Comparison of ENCODE assay signal across 19 cellular contexts in the genomic region with DNA sequence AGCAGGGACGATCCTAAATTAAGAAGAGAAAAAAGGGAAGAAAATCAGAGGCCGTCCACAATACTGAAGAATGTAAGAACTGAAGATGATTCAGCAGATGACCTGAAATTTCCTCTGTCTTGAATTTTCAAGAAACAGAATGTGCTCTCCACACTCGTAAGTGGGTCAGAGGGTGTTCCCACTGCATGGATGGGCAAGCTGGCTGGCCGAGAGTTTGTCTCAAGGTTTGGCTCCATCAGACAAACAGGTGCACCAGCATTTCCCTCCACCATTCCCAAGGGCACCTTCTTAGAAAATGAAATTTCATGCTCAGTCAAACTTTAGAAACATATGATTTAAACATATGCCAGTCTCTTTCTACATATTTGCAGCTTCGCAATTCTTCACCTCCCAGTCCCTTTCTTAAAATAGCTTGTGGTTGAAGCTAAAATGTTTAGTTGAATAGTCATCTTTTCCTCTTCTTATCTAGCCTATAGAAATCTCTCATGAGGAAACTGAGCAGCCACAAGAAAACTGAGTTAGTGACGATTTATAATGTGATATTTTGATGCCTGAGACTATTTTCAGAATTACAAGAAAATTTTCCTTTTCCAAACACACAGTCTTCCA.
DNase-seq lines count a peak whose midpoint lies in the region; ATAC-seq, FAIRE-seq and TF ChIP-seq lines count a peak whose summit lies in the region.
"Had no signal": no experiment of that assay in that cellular context is flagged by ENCODE, and none has a peak within 500 bp of the region (broad histone marks: within the 10 kb centered on the region; RNA-seq: fewer than 3 reads in every experiment).

No MANE protein-coding gene starts in this region.

- intact Hi-C loops in esophagus squamous epithelium (cut with DNase I) = no loop called here

- no peak for TF ChIP-seq POLR2A in esophagus squamous epithelium (IDR thresholded peaks at IDR 0.05)
- TF ChIP-seq POLR2A in GM18505 (IDR thresholded peaks at IDR 0.05; ENCODE audit: borderline replicate concordance, extremely low read depth, insufficient read depth, insufficient read length) = no peak

- no peaks in the 10 kb centered on the region for H3K36me3 ChIP-seq in skeletal muscle satellite cell (ENCODE audit: insufficient read depth, low read length)
- H3K36me3 ChIP-seq in esophagus squamous epithelium = no peaks in the 10 kb centered on the region
- H3K36me3 ChIP-seq: pancreas had no signal

- ATAC-seq in GM21529 (IDR thresholded peaks at IDR 0.05; ENCODE audit: unreplicated experiment) = no peak
- ATAC-seq in GM19324 (IDR thresholded peaks at IDR 0.05; ENCODE audit: low FRiP score, unreplicated experiment) = no peak
- ATAC-seq in GM18505 (IDR thresholded peaks at IDR 0.05; ENCODE audit: unreplicated experiment) = no peak
- ATAC-seq: activated CD8-positive, alpha-beta T cell treated with anti-CD3 and anti-CD28 coated beads, Interleukin-2, amount 10 ng/mL, durations not matched to agents 7 days and 5 days; effector memory CD8-positive, alpha-beta T cell had no signal

- peak; percentile 4 for FAIRE-seq in RCC 7860 (lab: Jason Lieb, UNC)
- FAIRE-seq: GM12891, kidney, pancreas had no signal

- H3K27ac ChIP-seq in esophagus squamous epithelium = no peak overlapping the region
- H3K27ac ChIP-seq: pancreas, testis had no signal

- H3K27me3 ChIP-seq in skeletal muscle satellite cell (ENCODE audit: control insufficient read depth, insufficient read depth, low read length) (no peaks in the 10 kb centered on the region), esophagus squamous epithelium (no peaks in the 10 kb centered on the region)
- H3K27me3 ChIP-seq: pancreas, testis had no signal

- peak overlapping the region; percentile 57 for H3K4me2 ChIP-seq in skeletal muscle satellite cell (ENCODE audit: low read length)

- no peak overlapping the region for H3K4me3 ChIP-seq in fibroblast of pulmonary artery (replicated peaks; ENCODE audit: low read depth, low read length)
- peak overlapping the region; percentile 30 for H3K4me3 ChIP-seq in skeletal muscle satellite cell (ENCODE audit: low read length)
- no peak overlapping the region for H3K4me3 ChIP-seq in esophagus squamous epithelium
- H3K4me3 ChIP-seq: pancreas, testis had no signal

- peak; percentile 45 for DNase-seq in GM03348 (ENCODE audit: low spot score)
- peak; percentile 27 for DNase-seq in RCC 7860 (ENCODE audit: low spot score)
- peak; percentile 27 for DNase-seq in fibroblast of pulmonary artery (ENCODE audit: low read depth)
- no peak for DNase-seq in esophagus squamous epithelium (lab: John Stamatoyannopoulos, UW)
- DNase-seq: activated CD8-positive, alpha-beta T cell treated with anti-CD3 and anti-CD28 coated beads, Interleukin-2, amount 10 ng/mL, durations not matched to agents 7 days and 5 days; activated gamma-delta T cell treated with Interleukin-2 at 50 U/mL for 16 hours; CD4-positive, alpha-beta memory T cell; effector memory CD8-positive, alpha-beta T cell; kidney; midbrain; NCI-H1105 treated with DMSO at 0.1 percent for 48 hours; pancreas; stimulated activated CD4-positive, alpha-beta T cell treated with anti-CD3 and anti-CD28 coated beads, Interleukin-15, amount 100 ng/mL, for 24 hours; testis had no signal

- peak overlapping the region; percentile 45 for H3K9ac ChIP-seq in skeletal muscle satellite cell (ENCODE audit: low read depth, low read length)

- H3K9me3 ChIP-seq in skeletal muscle satellite cell (replicated peaks; ENCODE audit: low read length) (no peaks in the 10 kb centered on the region), esophagus squamous epithelium (no peaks in the 10 kb centered on the region)
- H3K9me3 ChIP-seq: pancreas, testis had no signal

- 57 to 64% methylated on average over 6 of the region's 6 CpGs for WGBS in esophagus squamous epithelium, 2 donors

- TF ChIP-seq CTCF in fibroblast of pulmonary artery (IDR thresholded peaks at IDR 0.05; ENCODE audit: low read length, missing control alignments) (no peak), esophagus squamous epithelium (IDR thresholded peaks at IDR 0.05) (no peak)

- H3K4me1 ChIP-seq in skeletal muscle satellite cell (ENCODE audit: control insufficient read depth, insufficient read depth, low read length) (peaks cover 10% of the 10 kb centered on the region), esophagus squamous epithelium (no peaks in the 10 kb centered on the region)
- H3K4me1 ChIP-seq: pancreas, testis had no signal
